1 cellular context compared by ENCODE assay signal in genomic region chr21:39004776-39005605, GRCh38.
TF ChIP-seq lines count a peak whose summit lies in the region.

No MANE protein-coding gene starts in this region.

TF ChIP-seq in GM23338, 12 proteins besides CTCF, POLR2A, EP300 and RAD21 (continued from another document):
- no peak for TF ChIP-seq ZNF462 (CRISPR knock-in tag; IDR thresholded peaks at IDR 0.05)
